Comparison of ENCODE assay signal across 26 cellular contexts in genomic region chr3:67715911-67716310, GRCh38.
"Had no signal": no experiment of that assay in that cellular context is flagged by ENCODE, and none has a peak within 500 bp of the region (broad histone marks: within the 10 kb centered on the region; RNA-seq: fewer than 3 reads in every experiment).

No MANE protein-coding gene starts in this region.

- H3K4me1 ChIP-seq: esophagus squamous epithelium, foreskin keratinocyte, gastroesophageal sphincter, heart left ventricle, left lung, prostate gland, right atrium auricular region, suprapubic skin, vagina had no signal

- ATAC-seq: effector memory CD8-positive, alpha-beta T cell; foreskin keratinocyte; gastroesophageal sphincter; heart left ventricle; left cardiac atrium; left lung; mucosa of descending colon; natural killer cell treated with Interleukin-12 subunit alpha and Interleukin-12 subunit beta and Interleukin-15 and Interleukin-18, amount 100 ng/mL, for 72 hours; sciatic nerve; stimulated activated memory B cell treated with anti-CD40 and anti-IgM and Interleukin-4, amounts not matched to agents 10 μg/mL and 1 μg/mL and 100 μg/mL, for 72 hours had no signal

- H3K27ac ChIP-seq: esophagus squamous epithelium, foreskin keratinocyte, gastroesophageal sphincter, heart left ventricle, hepatocyte, left lung, prostate gland, right atrium auricular region, suprapubic skin, vagina had no signal

- H3K27ac Mint-ChIP-seq: effector memory CD8-positive, alpha-beta T cell; mesothelial cell of epicardium; natural killer cell treated with Interleukin-12 subunit alpha and Interleukin-12 subunit beta and Interleukin-15 and Interleukin-18, amount 100 ng/mL, for 72 hours; stimulated activated memory B cell treated with anti-CD40 and anti-IgM and Interleukin-4, amounts not matched to agents 10 μg/mL and 1 μg/mL and 100 μg/mL, for 72 hours; stimulated activated naive CD8-positive, alpha-beta T cell treated with anti-CD3 and anti-CD28 coated beads, Interleukin-15, Interleukin-2, amounts not matched to agents 100 ng/mL and 50 ng/mL, for 24 hours had no signal

- H3K27me3 Mint-ChIP-seq: effector memory CD8-positive, alpha-beta T cell; stimulated activated memory B cell treated with anti-CD40 and anti-IgM and Interleukin-4, amounts not matched to agents 10 μg/mL and 1 μg/mL and 100 μg/mL, for 72 hours; stimulated activated naive CD8-positive, alpha-beta T cell treated with anti-CD3 and anti-CD28 coated beads, Interleukin-15, Interleukin-2, amounts not matched to agents 100 ng/mL and 50 ng/mL, for 24 hours had no signal

- H3K4me3 Mint-ChIP-seq: effector memory CD8-positive, alpha-beta T cell; mesothelial cell of epicardium; naive B cell; natural killer cell treated with Interleukin-12 subunit alpha and Interleukin-12 subunit beta and Interleukin-15 and Interleukin-18, amount 100 ng/mL, for 72 hours; neural crest cell; stimulated activated memory B cell treated with anti-CD40 and anti-IgM and Interleukin-4, amounts not matched to agents 10 μg/mL and 1 μg/mL and 100 μg/mL, for 72 hours; stimulated activated naive CD8-positive, alpha-beta T cell treated with anti-CD3 and anti-CD28 coated beads, Interleukin-15, Interleukin-2, amounts not matched to agents 100 ng/mL and 50 ng/mL, for 24 hours had no signal

- H3K9me3 Mint-ChIP-seq: effector memory CD8-positive, alpha-beta T cell; natural killer cell treated with Interleukin-12 subunit alpha and Interleukin-12 subunit beta and Interleukin-15 and Interleukin-18, amount 100 ng/mL, for 72 hours had no signal

- H3K36me3 ChIP-seq: esophagus squamous epithelium, gastroesophageal sphincter, heart left ventricle, left lung, prostate gland, right atrium auricular region, suprapubic skin, vagina had no signal

- H3K4me3 ChIP-seq: esophagus squamous epithelium, gastroesophageal sphincter, heart left ventricle, hepatocyte, left lung, mucosa of descending colon, prostate gland, right atrium auricular region, suprapubic skin, vagina had no signal

- H3K9me3 ChIP-seq: esophagus squamous epithelium, gastroesophageal sphincter, prostate gland, suprapubic skin, vagina had no signal

- DNase-seq: cortex of kidney; effector memory CD8-positive, alpha-beta T cell; erythroblast; esophagus squamous epithelium; foreskin keratinocyte; heart left ventricle; left cardiac atrium; mesenchymal stem cell; mucosa of descending colon; naive B cell; stimulated activated CD4-positive, alpha-beta T cell treated with anti-CD3 and anti-CD28 coated beads, Interleukin-2, amount 100 ng/mL, for 24 hours; stimulated activated CD4-positive, alpha-beta T cell treated with anti-CD3 and anti-CD28 coated beads, Interleukin-4, amount 100 ng/mL, for 24 hours; trophoblast cell had no signal

- H3K27me3 ChIP-seq: esophagus squamous epithelium, foreskin keratinocyte, gastroesophageal sphincter, heart left ventricle, hepatocyte, left lung, right atrium auricular region, suprapubic skin, vagina had no signal

- H3K4me1 Mint-ChIP-seq: mesothelial cell of epicardium; neural crest cell; stimulated activated memory B cell treated with anti-CD40 and anti-IgM and Interleukin-4, amounts not matched to agents 10 μg/mL and 1 μg/mL and 100 μg/mL, for 72 hours had no signal
